9 cellular contexts compared by ENCODE assay signal in genomic region chr4:139266583-139267257, GRCh38. TPM values are rescaled to one million over a fixed set of nuclear protein-coding genes. Genes with fewer than 3 reads are reported as not detected.
A peak's percentile ranks its signal among the peaks of the same experiment; 100 is the strongest.
DNase-seq lines count a peak whose midpoint lies in the region; ATAC-seq and TF ChIP-seq lines count a peak whose summit lies in the region.
"Had no signal": no experiment of that assay in that cellular context is flagged by ENCODE, and none has a peak within 500 bp of the region (broad histone marks: within the 10 kb centered on the region; RNA-seq: fewer than 3 reads in every experiment).

No MANE protein-coding gene starts in this region.

- H3K27ac ChIP-seq in CD4-positive, CD25-positive, alpha-beta regulatory T cell (ENCODE audit: insufficient read depth, low read length, poor library complexity, severe bottlenecking) = peak overlapping the region; percentile 18
- peak overlapping the region in 8 of 10 donors; percentile 18 to 66 (median 44) for H3K27ac ChIP-seq in heart right ventricle
- peak overlapping the region; percentile 34 to 76 (median 65) for H3K27ac ChIP-seq in sigmoid colon
- H3K27ac ChIP-seq: SK-N-MC had no signal

- H3K36me3 ChIP-seq in CD4-positive, CD25-positive, alpha-beta regulatory T cell (ENCODE audit: control insufficient read depth, insufficient read depth, low read length) = no peaks in the 10 kb centered on the region
- H3K36me3 ChIP-seq in heart right ventricle (no peaks in the 10 kb centered on the region), sigmoid colon (no peaks in the 10 kb centered on the region)

- H3K4me3 Mint-ChIP-seq in CD4-positive, CD25-positive, alpha-beta regulatory T cell = peak overlapping the region; percentile 53 to 91 (median 86)
- H3K4me3 Mint-ChIP-seq in activated naive CD8-positive, alpha-beta T cell treated with anti-CD3 and anti-CD28 coated beads, Interleukin-2, amount 10 ng/mL, durations not matched to agents 7 days and 5 days = peak overlapping the region; percentile 74

- H3K36me3 Mint-ChIP-seq in CD4-positive, CD25-positive, alpha-beta regulatory T cell = no peaks in the 10 kb centered on the region
- no peaks in the 10 kb centered on the region for H3K36me3 Mint-ChIP-seq in activated naive CD8-positive, alpha-beta T cell treated with anti-CD3 and anti-CD28 coated beads, Interleukin-2, amount 10 ng/mL, durations not matched to agents 7 days and 5 days

- peak; percentile 80 to 90 for ATAC-seq in CD4-positive, CD25-positive, alpha-beta regulatory T cell (ENCODE audit: low read depth in 2 of 2)
- peak; percentile 95 for ATAC-seq in GM19468 (IDR thresholded peaks at IDR 0.05; ENCODE audit: extremely low read depth, unreplicated experiment)
- peak; percentile 97 for ATAC-seq in HG03571 (IDR thresholded peaks at IDR 0.05; ENCODE audit: unreplicated experiment)
- peak; percentile 94 for ATAC-seq in activated naive CD8-positive, alpha-beta T cell treated with anti-CD3 and anti-CD28 coated beads, Interleukin-2, amount 10 ng/mL, durations not matched to agents 7 days and 5 days (ENCODE audit: low read depth)
- peak; percentile 72 to 97 (median 93) for ATAC-seq in heart right ventricle

- peaks cover 11% of the 10 kb centered on the region for H3K27me3 Mint-ChIP-seq in CD4-positive, CD25-positive, alpha-beta regulatory T cell
- H3K27me3 Mint-ChIP-seq in activated naive CD8-positive, alpha-beta T cell treated with anti-CD3 and anti-CD28 coated beads, Interleukin-2, amount 10 ng/mL, durations not matched to agents 7 days and 5 days = peaks cover 10% of the 10 kb centered on the region

- TF ChIP-seq EP300 in sigmoid colon (IDR thresholded peaks at IDR 0.05) = no peak

- H3K9me3 ChIP-seq in CD4-positive, CD25-positive, alpha-beta regulatory T cell (ENCODE audit: control insufficient read depth in 2 of 2, low read length in 2 of 2) = no peaks in the 10 kb centered on the region
- H3K9me3 ChIP-seq in heart right ventricle (no peaks in the 10 kb centered on the region), sigmoid colon (no peaks in the 10 kb centered on the region)

- WGBS in heart right ventricle, 2 donors = 22 to 24% methylated on average over 14 of the region's 14 CpGs
- 11 to 12% methylated on average over 14 of the region's 14 CpGs for WGBS in sigmoid colon, 2 donors

- POLR2A ChIA-PET in activated naive CD8-positive, alpha-beta T cell treated with anti-CD3 and anti-CD28 coated beads, Interleukin-2, amount 10 ng/mL, durations not matched to agents 7 days and 5 days (lab: Charles Lee) = interaction anchor here (1.2 to 1.3 kb wide), 2 partner anchors 34 to 290 kb away, joined by 4 to 8 read pairs; partner anchors contain the start of genes NAA15 and SETD7

- TF ChIP-seq CTCF in heart right ventricle (IDR thresholded peaks at IDR 0.05) (no peak), sigmoid colon (IDR thresholded peaks at IDR 0.05) (no peak)

- peaks cover 13% of the 10 kb centered on the region for H3K4me1 ChIP-seq in CD4-positive, CD25-positive, alpha-beta regulatory T cell (ENCODE audit: control insufficient read depth, insufficient read depth, low read length, poor library complexity, severe bottlenecking)
- peaks cover 0 to 17% (median 13%) of the 10 kb centered on the region in 9 donors for H3K4me1 ChIP-seq in heart right ventricle
- peaks cover 0 to 15% (median 12%) of the 10 kb centered on the region in 4 donors for H3K4me1 ChIP-seq in sigmoid colon

- no peaks in the 10 kb centered on the region for H3K27me3 ChIP-seq in CD4-positive, CD25-positive, alpha-beta regulatory T cell (ENCODE audit: control insufficient read depth, insufficient read depth, low read length)
- no peaks in the 10 kb centered on the region for H3K27me3 ChIP-seq in heart right ventricle
- H3K27me3 ChIP-seq in sigmoid colon = no peaks in the 10 kb centered on the region

- H3K9me3 Mint-ChIP-seq in CD4-positive, CD25-positive, alpha-beta regulatory T cell = no peaks in the 10 kb centered on the region
- no peaks in the 10 kb centered on the region for H3K9me3 Mint-ChIP-seq in activated naive CD8-positive, alpha-beta T cell treated with anti-CD3 and anti-CD28 coated beads, Interleukin-2, amount 10 ng/mL, durations not matched to agents 7 days and 5 days

- intact Hi-C loops in heart right ventricle (cut with DNase I) (no loop called here), sigmoid colon (cut with DNase I) (loop anchor here (2.0 kb wide), 1 partner anchor 38 kb away; no protein-coding TSS in a partner anchor)

- H3K27ac Mint-ChIP-seq in CD4-positive, CD25-positive, alpha-beta regulatory T cell = peak overlapping the region; percentile 10 to 83 (median 54)
- peak overlapping the region; percentile 74 for H3K27ac Mint-ChIP-seq in activated naive CD8-positive, alpha-beta T cell treated with anti-CD3 and anti-CD28 coated beads, Interleukin-2, amount 10 ng/mL, durations not matched to agents 7 days and 5 days

- no peak for TF ChIP-seq POLR2A in sigmoid colon (IDR thresholded peaks at IDR 0.05)

- DNase-seq in CD4-positive, CD25-positive, alpha-beta regulatory T cell = peak; percentile 32 to 82 (median 46)
- peak; percentile 60 for DNase-seq in SW480 (ENCODE audit: low spot score)
- DNase-seq in activated naive CD8-positive, alpha-beta T cell treated with anti-CD3 and anti-CD28 coated beads, Interleukin-2, amount 10 ng/mL, durations not matched to agents 7 days and 5 days = peak; percentile 70
- peak; percentile 68 to 74 for DNase-seq in heart right ventricle
- peak; percentile 90 for DNase-seq in sigmoid colon
- no peak for DNase-seq in superior temporal gyrus (ENCODE audit: extremely low spot score)

- peaks cover 7 to 18% (median 13%) of the 10 kb centered on the region in 4 donors for H3K4me1 Mint-ChIP-seq in CD4-positive, CD25-positive, alpha-beta regulatory T cell
- H3K4me1 Mint-ChIP-seq in activated naive CD8-positive, alpha-beta T cell treated with anti-CD3 and anti-CD28 coated beads, Interleukin-2, amount 10 ng/mL, durations not matched to agents 7 days and 5 days = peaks cover 27% of the 10 kb centered on the region

- peak overlapping the region; percentile 76 for H3K4me3 ChIP-seq in CD4-positive, CD25-positive, alpha-beta regulatory T cell (ENCODE audit: low read depth, low read length)
- H3K4me3 ChIP-seq in heart right ventricle (peak overlapping the region in 7 of 10 donors; percentile 31 to 49 (median 47)), sigmoid colon (peak overlapping the region; percentile 21 to 52 (median 46))
- H3K4me3 ChIP-seq: SK-N-MC had no signal

RNA-seq across cellular contexts. Expression of gene MGARP, which starts 13.3 kb away (rescaled TPM):
- 0.49 TPM for total RNA-seq in CD4-positive, CD25-positive, alpha-beta regulatory T cell
- under 1 TPM in 3 of 4 donors, not detected in 1; 0.18 to 0.37 (median 0.37) TPM for polyA plus RNA-seq in CD4-positive, CD25-positive, alpha-beta regulatory T cell
- under 1 TPM in 1 of 2 experiments, not detected in 1; 0.22 TPM for total RNA-seq in activated naive CD8-positive, alpha-beta T cell treated with anti-CD3 and anti-CD28 coated beads, Interleukin-2, amount 10 ng/mL, durations not matched to agents 7 days and 5 days
- 1 to 10 TPM in 5 of 10 donors, under 1 TPM in 4, not detected in 1; 0.36 to 2.3 (median 1.1) TPM for total RNA-seq in heart right ventricle
- polyA plus RNA-seq in heart right ventricle = 1 to 10 TPM; 1.5 to 1.7 TPM
- total RNA-seq in sigmoid colon = 1 to 10 TPM in 3 of 4 donors, under 1 TPM in 1; 0.68 to 2.2 (median 1.3) TPM
- under 1 TPM in 1 of 3 donors, not detected in 2; 0.16 TPM for polyA plus RNA-seq in sigmoid colon

RNA-seq across cellular contexts. Expression of gene NAA15, which starts 34.6 kb away (rescaled TPM):
- 48.8 TPM for total RNA-seq in CD4-positive, CD25-positive, alpha-beta regulatory T cell
- 10 to 100 TPM; 32.5 to 46.8 (median 35.1) TPM for polyA plus RNA-seq in CD4-positive, CD25-positive, alpha-beta regulatory T cell
- total RNA-seq in activated naive CD8-positive, alpha-beta T cell treated with anti-CD3 and anti-CD28 coated beads, Interleukin-2, amount 10 ng/mL, durations not matched to agents 7 days and 5 days = 10 to 100 TPM; 42.1 to 50.3 TPM
- total RNA-seq in heart right ventricle = 10 to 100 TPM; 26.1 to 45.4 (median 33.7) TPM
- polyA plus RNA-seq in heart right ventricle = 10 to 100 TPM in 1 of 2 donors, 1 to 10 TPM in 1; 8.2 to 12.0 TPM
- 10 to 100 TPM; 21.6 to 40.3 (median 28.9) TPM for total RNA-seq in sigmoid colon
- 10 to 100 TPM in 1 of 3 donors, 1 to 10 TPM in 2; 5.4 to 12.3 (median 7.4) TPM for polyA plus RNA-seq in sigmoid colon

RNA-seq across cellular contexts. Expression of gene NDUFC1, which starts 35.6 kb away (rescaled TPM):
- 23.2 TPM for total RNA-seq in CD4-positive, CD25-positive, alpha-beta regulatory T cell
- polyA plus RNA-seq in CD4-positive, CD25-positive, alpha-beta regulatory T cell = 100 to 1,000 TPM; 174 to 207 (median 191) TPM
- 10 to 100 TPM; 34.6 to 36.5 TPM for total RNA-seq in activated naive CD8-positive, alpha-beta T cell treated with anti-CD3 and anti-CD28 coated beads, Interleukin-2, amount 10 ng/mL, durations not matched to agents 7 days and 5 days
- total RNA-seq in heart right ventricle (100 to 1,000 TPM; 184 to 248 (median 204) TPM), sigmoid colon (10 to 100 TPM; 17.4 to 45.4 (median 31.4) TPM)
- polyA plus RNA-seq in heart right ventricle (100 to 1,000 TPM; 213 to 266 TPM), sigmoid colon (100 to 1,000 TPM; 123 to 216 (median 210) TPM)
